In the genomic region with DNA sequence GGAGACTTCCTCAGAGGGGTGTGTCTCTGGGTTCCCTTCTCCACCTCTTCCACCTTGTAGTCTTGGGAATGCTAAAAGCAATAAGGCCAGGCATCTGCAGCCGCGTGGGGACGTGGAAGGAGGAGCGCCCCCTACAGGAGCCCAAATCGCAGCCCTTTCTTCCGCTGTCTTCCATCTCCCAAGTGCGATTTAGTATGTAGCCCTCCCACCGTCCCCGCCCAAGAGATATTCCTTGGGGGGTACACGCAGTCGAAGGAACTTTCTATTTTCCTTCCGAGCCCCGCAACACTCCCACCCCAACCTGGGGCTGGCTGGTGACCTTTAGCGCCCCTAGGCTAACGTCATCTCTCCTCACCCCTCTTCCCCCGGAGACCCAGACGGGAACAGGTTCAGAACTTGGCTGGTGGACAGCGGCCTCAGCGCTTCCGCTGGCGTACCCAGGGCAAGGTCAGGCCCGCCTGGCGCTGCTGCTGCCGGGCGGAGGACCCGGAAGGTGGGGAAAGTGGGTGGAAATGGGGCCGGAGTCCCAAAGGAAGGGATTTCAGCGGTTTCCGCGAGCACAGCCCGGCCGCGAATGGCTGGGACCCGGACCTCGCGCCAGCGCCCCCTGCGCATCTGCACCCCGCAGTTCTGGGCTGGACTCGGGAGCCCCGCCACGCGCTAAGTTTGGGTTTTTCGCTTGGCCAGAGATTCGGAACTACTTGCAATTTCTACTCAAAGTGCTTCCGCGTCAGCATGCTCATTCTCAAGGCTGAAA, we compare ENCODE assay signal across 8 cellular contexts. TPM values are rescaled to one million over a fixed set of nuclear protein-coding genes. Genes with fewer than 3 reads are reported as not detected.
DNase-seq lines count a peak whose midpoint lies in the region; ATAC-seq, FAIRE-seq and TF ChIP-seq lines count a peak whose summit lies in the region.
"Had no signal": no experiment of that assay in that cellular context is flagged by ENCODE, and none has a peak within 500 bp of the region (broad histone marks: within the 10 kb centered on the region; RNA-seq: fewer than 3 reads in every experiment).

No MANE protein-coding gene starts in this region.

- intact Hi-C loops in endothelial cell of umbilical vein (cut with micrococcal nuclease): loop anchor here (5.0 kb wide), 1 partner anchor 117 kb away; no protein-coding TSS in a partner anchor

- peak; percentile 39 for ATAC-seq in GM21786 (IDR thresholded peaks at IDR 0.05; ENCODE audit: unreplicated experiment)
- peak; percentile 54 for ATAC-seq in T-helper 17 cell
- peak; percentile 76 for ATAC-seq in stimulated activated naive CD8-positive, alpha-beta T cell treated with anti-CD3 and anti-CD28 coated beads, Interleukin-15, amount 100 ng/mL, for 72 hours

- DNase-seq in MM.1S (peak; percentile 74), T-helper 17 cell (no peak), endothelial cell of umbilical vein (ENCODE audit: low read depth, low spot score) (peak; percentile 20), medulla oblongata (ENCODE audit: extremely low spot score) (peak; percentile 80)
- peak; percentile 54 to 60 for DNase-seq in stimulated activated naive CD8-positive, alpha-beta T cell treated with anti-CD3 and anti-CD28 coated beads, Interleukin-15, amount 100 ng/mL, for 72 hours

- peak; percentile 69 for FAIRE-seq in endothelial cell of umbilical vein (lab: Jason Lieb, UNC)
- FAIRE-seq: islet of Langerhans had no signal

- peaks cover 13% of the 10 kb centered on the region for H3F3A ChIP-seq in MM.1S (ENCODE audit: insufficient read depth, low read length)

- H3K4me3 Mint-ChIP-seq in T-helper 17 cell: peak overlapping the region; percentile 68
- H3K4me3 Mint-ChIP-seq in stimulated activated naive CD8-positive, alpha-beta T cell treated with anti-CD3 and anti-CD28 coated beads, Interleukin-15, amount 100 ng/mL, for 72 hours: peak overlapping the region; percentile 77 to 84

- TF ChIP-seq POLR2A in endothelial cell of umbilical vein (IDR thresholded peaks at IDR 0.05; ENCODE audit: low read depth, low read length): no peak

- H3K27me3 Mint-ChIP-seq in T-helper 17 cell: peaks cover 65% of the 10 kb centered on the region
- H3K27me3 Mint-ChIP-seq in stimulated activated naive CD8-positive, alpha-beta T cell treated with anti-CD3 and anti-CD28 coated beads, Interleukin-15, amount 100 ng/mL, for 72 hours: peaks cover 89% of the 10 kb centered on the region

- H3K4me3 ChIP-seq in GM08714 (ENCODE audit: low read length) (peak overlapping the region; percentile 59; the same call in 1 of the 2 replicates), MM.1S (ENCODE audit: low read length) (peak overlapping the region; percentile 71), endothelial cell of umbilical vein (replicated peaks in 1 of 3; ENCODE audit: insufficient read depth in 1 of 3, low read depth in 1 of 3, low read length in 3 of 3) (peak overlapping the region; percentile 42 to 56 (median 45))

- dilution Hi-C loops in endothelial cell of umbilical vein (cut with MboI; ENCODE audit: extremely low pct_ligation_motif_present, low sequenced_read_pairs): no loop called here

- CTCF ChIA-PET in endothelial cell of umbilical vein (lab: Charles Lee): interaction anchor here (1.1 to 1.2 kb wide), 2 partner anchors 8 to 10 kb away, joined by 4 to 6 read pairs; no protein-coding TSS in a partner anchor

- no peaks in the 10 kb centered on the region for H3K9me3 ChIP-seq in MM.1S (replicated peaks; ENCODE audit: insufficient read depth, low read length)
- peaks cover 4% of the 10 kb centered on the region for H3K9me3 ChIP-seq in T-helper 17 cell (ENCODE audit: control insufficient read depth, low read length, poor library complexity, severe bottlenecking)
- H3K9me3 ChIP-seq in endothelial cell of umbilical vein (replicated peaks; ENCODE audit: control insufficient read depth, insufficient read depth, low read length): no peaks in the 10 kb centered on the region

- no TSS peak for BruUV-seq in endothelial cell of umbilical vein (replicated peaks; lab: Mats Ljungman, UMichigan)

- H3K36me3 ChIP-seq in MM.1S (replicated peaks; ENCODE audit: insufficient read depth, low read length): no peaks in the 10 kb centered on the region
- H3K36me3 ChIP-seq in endothelial cell of umbilical vein (ENCODE audit: control insufficient read depth in 2 of 2, extremely low read depth in 1 of 2, insufficient read depth in 2 of 2, low read length in 2 of 2): no peaks in the 10 kb centered on the region

- peaks cover 8% of the 10 kb centered on the region for H3K4me1 ChIP-seq in MM.1S (ENCODE audit: low read length)
- peaks cover 5% of the 10 kb centered on the region for H3K4me1 ChIP-seq in endothelial cell of umbilical vein (ENCODE audit: control insufficient read depth, extremely low read depth, insufficient read depth, low read length)

- H3K4me2 ChIP-seq in MM.1S (ENCODE audit: low read depth, low read length) (peak overlapping the region; percentile 72), endothelial cell of umbilical vein (ENCODE audit: insufficient read depth, low read length) (peak overlapping the region; percentile 81)

- peak overlapping the region; percentile 92 for H3K9ac ChIP-seq in MM.1S (ENCODE audit: low read length)
- H3K9ac ChIP-seq in endothelial cell of umbilical vein (replicated peaks; ENCODE audit: extremely low read depth, insufficient read depth, low read length): no peak overlapping the region

- H3K27me3 ChIP-seq in MM.1S (replicated peaks; ENCODE audit: insufficient read depth, low read length) (no peaks in the 10 kb centered on the region), endothelial cell of umbilical vein (ENCODE audit: control insufficient read depth in 2 of 2, insufficient read depth in 2 of 2, low read length in 2 of 2) (peaks cover 48 to 70% of the 10 kb centered on the region in 2 experiments)

- H4K20me1 ChIP-seq in MM.1S (ENCODE audit: insufficient read depth, low read length) (no peaks in the 10 kb centered on the region), endothelial cell of umbilical vein (replicated peaks; ENCODE audit: control insufficient read depth, extremely low read depth, insufficient read depth, low read length) (no peaks in the 10 kb centered on the region)

- peaks cover 2% of the 10 kb centered on the region for H3K36me3 Mint-ChIP-seq in T-helper 17 cell (ENCODE audit: low read depth)

- peaks cover 0 to 14% of the 10 kb centered on the region in 2 donors for H3K9me3 Mint-ChIP-seq in stimulated activated naive CD8-positive, alpha-beta T cell treated with anti-CD3 and anti-CD28 coated beads, Interleukin-15, amount 100 ng/mL, for 72 hours

- no peak overlapping the region for H3K27ac Mint-ChIP-seq in T-helper 17 cell
- no peak overlapping the region for H3K27ac Mint-ChIP-seq in stimulated activated naive CD8-positive, alpha-beta T cell treated with anti-CD3 and anti-CD28 coated beads, Interleukin-15, amount 100 ng/mL, for 72 hours

- H2AFZ ChIP-seq in MM.1S (ENCODE audit: low read length) (peak overlapping the region; percentile 53; the same call in 1 of the 2 replicates), endothelial cell of umbilical vein (ENCODE audit: low read depth, low read length) (peak overlapping the region; percentile 33)

- H3K9me2 ChIP-seq in MM.1S (replicated peaks; ENCODE audit: insufficient read depth, low read length): no peaks in the 10 kb centered on the region

- H3K9me1 ChIP-seq in endothelial cell of umbilical vein (replicated peaks; ENCODE audit: control insufficient read depth, extremely low read depth, insufficient read depth, low read length): no peaks in the 10 kb centered on the region

- peaks cover 6% of the 10 kb centered on the region for H3K4me1 Mint-ChIP-seq in T-helper 17 cell
- H3K4me1 Mint-ChIP-seq in stimulated activated naive CD8-positive, alpha-beta T cell treated with anti-CD3 and anti-CD28 coated beads, Interleukin-15, amount 100 ng/mL, for 72 hours: peaks cover 46% of the 10 kb centered on the region

- H3K27ac ChIP-seq in MM.1S (ENCODE audit: low read length): peak overlapping the region; percentile 99
- no peak overlapping the region for H3K27ac ChIP-seq in endothelial cell of umbilical vein (ENCODE audit: insufficient read depth, low read depth, low read length)

- H3K79me2 ChIP-seq in MM.1S (ENCODE audit: low read length) (no peaks in the 10 kb centered on the region), endothelial cell of umbilical vein (ENCODE audit: control insufficient read depth, insufficient read depth, low read length) (no peaks in the 10 kb centered on the region)

- POLR2A ChIA-PET in endothelial cell of umbilical vein (lab: Charles Lee): no interaction called here

- TF ChIP-seq CTCF in MM.1S (IDR thresholded peaks at IDR 0.05; ENCODE audit: low read length) (peak; percentile 12), endothelial cell of umbilical vein (IDR thresholded peaks at IDR 0.05; ENCODE audit: extremely low read depth in 1 of 2, insufficient read depth in 1 of 2, low read depth in 1 of 2, low read length in 2 of 2) (no peak)

TF ChIP-seq in endothelial cell of umbilical vein, 7 proteins besides CTCF, POLR2A, EP300 and RAD21:
- TF ChIP-seq GATA2 (IDR thresholded peaks at IDR 0.05; ENCODE audit: insufficient read depth, insufficient read length, low read depth, low read length): no peak
- no peak for TF ChIP-seq MYC (IDR thresholded peaks at IDR 0.05; ENCODE audit: low read depth, low read length)
- no peak for TF ChIP-seq JUN (IDR thresholded peaks at IDR 0.05; ENCODE audit: borderline replicate concordance, insufficient read depth, insufficient read length, low read depth)
- TF ChIP-seq POLR2AphosphoS5 (IDR thresholded peaks at IDR 0.05; ENCODE audit: insufficient read depth, low read depth, low read length): no peak
- TF ChIP-seq, protein P1, sequence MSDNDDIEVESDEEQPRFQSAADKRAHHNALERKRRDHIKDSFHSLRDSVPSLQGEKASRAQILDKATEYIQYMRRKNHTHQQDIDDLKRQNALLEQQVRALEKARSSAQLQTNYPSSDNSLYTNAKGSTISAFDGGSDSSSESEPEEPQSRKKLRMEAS (IDR thresholded peaks at IDR 0.05; ENCODE audit: insufficient read depth, insufficient read length): no peak
- no peak for TF ChIP-seq EZH2 (IDR thresholded peaks at IDR 0.05; ENCODE audit: borderline replicate concordance, low read depth, low read length, severe bottlenecking)
- TF ChIP-seq FOS (IDR thresholded peaks at IDR 0.05; ENCODE audit: borderline replicate concordance, insufficient read depth, low read length): no peak
TF ChIP-seq in endothelial cell of umbilical vein: peak in this region for 0.

RNA-seq across cellular contexts. Expression of a gene that starts 2.1 kb away (rescaled TPM):
- total RNA-seq in T-helper 17 cell: not detected
- total RNA-seq in endothelial cell of umbilical vein: not detected in 2 replicates
- not detected in 2 replicates for polyA plus RNA-seq in endothelial cell of umbilical vein
- polyA plus RNA-seq in endothelial cell of umbilical vein (2011; cell fraction: cytosol; rRNA removed): not detected in 2 replicates
- not detected in 2 replicates for polyA plus RNA-seq in endothelial cell of umbilical vein (2011; cell fraction: nucleus; rRNA removed)
- polyA plus RNA-seq in endothelial cell of umbilical vein (2012): not detected in 2 replicates
- polyA minus RNA-seq in endothelial cell of umbilical vein: not detected in 2 replicates
- not detected for polyA minus RNA-seq in endothelial cell of umbilical vein (2011; cell fraction: cytosol; rRNA and poly(A)+ RNA removed)
- not detected in 2 replicates for polyA minus RNA-seq in endothelial cell of umbilical vein (2011; cell fraction: nucleus; rRNA and poly(A)+ RNA removed)

Comparison
In these comparisons a context has a peak if more than half of its experiments do, and no peak if none do; other contexts are left out.
1. DNase-seq: peak in MM.1S (single experiment), endothelial cell of umbilical vein (single experiment), medulla oblongata (single experiment) and stimulated activated naive CD8-positive, alpha-beta T cell treated with anti-CD3 and anti-CD28 coated beads, Interleukin-15, amount 100 ng/mL, for 72 hours (2 of 2); none in T-helper 17 cell (0 of 3).
2. Peak in every context shown above with its lines, with median percentiles within 50 percentile points of each other: H3K4me3 ChIP-seq and ATAC-seq.